Comparison of ENCODE assay signal across 8 cellular contexts in genomic region chr17:43694081-43694870, GRCh38. TPM values are rescaled to one million over a fixed set of nuclear protein-coding genes. Genes with fewer than 3 reads are reported as not detected.
DNase-seq lines count a peak whose midpoint lies in the region; ATAC-seq and TF ChIP-seq lines count a peak whose summit lies in the region.

No MANE protein-coding gene starts in this region.

- no peak overlapping the region for H3K27ac Mint-ChIP-seq in WTC11

- H3K4me3 Mint-ChIP-seq in WTC11 = no peak overlapping the region

- no peak for TF ChIP-seq POLR2A in HCT116 (IDR thresholded peaks at IDR 0.05; ENCODE audit: borderline replicate concordance, extremely low read depth, insufficient read depth, insufficient read length)

- H3K4me3 ChIP-seq in HCT116 (replicated peaks in 1 of 2; ENCODE audit: low read depth in 1 of 2, low read length in 2 of 2) = no peak overlapping the region
- no peak overlapping the region for H3K4me3 ChIP-seq in cardiac fibroblast (replicated peaks in 1 of 2; ENCODE audit: low read depth in 2 of 2, low read length in 2 of 2)

- peaks cover 3% of the 10 kb centered on the region for H3K9me3 Mint-ChIP-seq in WTC11

- 0 out of 2 replicates have a peak, but pooled peaks cover 2% of the 10 kb centered on the region for H3K27me3 Mint-ChIP-seq in WTC11 (ENCODE audit: low read depth)

- H3K9me3 ChIP-seq in HCT116 (ENCODE audit: control insufficient read depth in 1 of 2, insufficient read depth in 1 of 2, low read depth in 1 of 2, low read length in 2 of 2) = no peaks in the 10 kb centered on the region

- no peaks in the 10 kb centered on the region for H3K36me3 Mint-ChIP-seq in WTC11

- POLR2A ChIA-PET in HCT116 (lab: Charles Lee) (interaction anchor here (0.5 kb wide), 1 partner anchor 475 kb away, joined by 3 read pairs; no protein-coding TSS in a partner anchor), WTC11 (lab: Charles Lee) (interaction anchor here (1.0 to 1.2 kb wide), 4 partner anchors 50 to 66 kb away, joined by 3 to 7 read pairs (median 3); partner anchors contain the start of gene SOST)

- H3K4me1 ChIP-seq in HCT116 (ENCODE audit: control insufficient read depth in 1 of 2, insufficient read depth in 2 of 2, low read length in 2 of 2) = peaks cover 3 to 9% of the 10 kb centered on the region in 2 experiments; a peak in 3 of 4 replicates

- peak overlapping the region; percentile 46 for H3K4me2 ChIP-seq in HCT116 (ENCODE audit: low read length)

- no peak overlapping the region for H3K27ac ChIP-seq in HCT116 (ENCODE audit: low read depth, low read length)

- H3K9ac ChIP-seq in HCT116 (ENCODE audit: low read length) = no peak overlapping the region

- DNase-seq in Ammon's horn (ENCODE audit: low spot score) = peak; percentile 87
- DNase-seq in HCT116 (ENCODE audit: low read depth, low spot score) = peak; percentile 78
- DNase-seq in NCI-H2196 treated with DMSO at 0.1 percent for 48 hours (lab: John Stamatoyannopoulos, UW; ENCODE audit: unreplicated experiment) = peak; percentile 68
- DNase-seq in WTC11 (ENCODE audit: low spot score) = peak; percentile 86
- DNase-seq in cardiac fibroblast (ENCODE audit: low read depth in 2 of 2) = peak; percentile 87 to 88
- DNase-seq in iris pigment epithelial cell (ENCODE audit: low read depth) = peak; percentile 75
- peak; percentile 44 to 67 (median 62) for DNase-seq in stimulated activated CD4-positive, alpha-beta T cell treated with anti-CD3 and anti-CD28 coated beads, Interleukin-1b, Interleukin-23, amount 100 ng/mL, for 24 hours (ENCODE audit: low read depth in 4 of 4, low spot score in 1 of 4)

- TF ChIP-seq CTCF in HCT116 (IDR thresholded peaks at IDR 0.05 in 2 of 3, conservative IDR thresholded peaks at IDR 0.05 in 1 of 3; ENCODE audit: borderline replicate concordance in 1 of 3, insufficient read depth in 1 of 3, low read depth in 2 of 3, low read length in 2 of 3) (peak; percentile 81 to 99 (median 92)), WTC11 (IDR thresholded peaks at IDR 0.05) (peak; percentile 81), cardiac fibroblast (IDR thresholded peaks at IDR 0.05; ENCODE audit: low read depth, low read length) (peak; percentile 88)

- TF ChIP-seq RAD21 in HCT116 (IDR thresholded peaks at IDR 0.05; ENCODE audit: low read depth) = peak; percentile 98

- peak; percentile 94 for ATAC-seq in HCT116
- ATAC-seq in WTC11 = peak; percentile 91
- no peak for ATAC-seq in GM21528 (IDR thresholded peaks at IDR 0.05; ENCODE audit: low FRiP score, unreplicated experiment)

- RAD21 ChIA-PET in HCT116 (lab: Charles Lee; ENCODE audit: low non-redundant PET in 1 of 2, low total read pairs in 2 of 2, uncharacterized antibody in 2 of 2, unreplicated experiment in 2 of 2) = interaction anchor here (0.7 to 2.2 kb wide), 6 partner anchors 65 to 117 kb away, joined by 3 to 15 read pairs (median 4); partner anchors contain the start of gene SOST (in 2 of the 2)

- no peaks in the 10 kb centered on the region for H3K27me3 ChIP-seq in HCT116 (ENCODE audit: insufficient read depth, low read length)

- H2AFZ ChIP-seq in HCT116 (ENCODE audit: low read depth, low read length, poor library complexity, severe bottlenecking) = peak overlapping the region; percentile 83

- no peaks in the 10 kb centered on the region for H3K9me2 ChIP-seq in HCT116 (ENCODE audit: insufficient read depth)

- no peaks in the 10 kb centered on the region for H3K79me2 ChIP-seq in HCT116 (ENCODE audit: insufficient read depth, low read length)

- intact Hi-C loops in HCT116 (cut with micrococcal nuclease) = loop anchor here (1.0 to 10.0 kb wide), 3 partner anchors 66 to 151 kb away; partner anchors contain the start of gene CD300LG

- H3K4me1 Mint-ChIP-seq in WTC11 = peaks cover 17% of the 10 kb centered on the region

- H3K36me3 ChIP-seq in HCT116 (ENCODE audit: control insufficient read depth in 1 of 2, insufficient read depth in 2 of 2, low read length in 2 of 2) = no peaks in the 10 kb centered on the region

- no peaks in the 10 kb centered on the region for H4K20me1 ChIP-seq in HCT116 (ENCODE audit: insufficient read depth)

- no TSS peak for BruUV-seq in HCT116 (replicated peaks; lab: Mats Ljungman, UMichigan)

- CTCF ChIA-PET in HCT116 (lab: Charles Lee) = interaction anchor here (0.7 to 8.8 kb wide), 11 partner anchors 8 to 152 kb away, joined by 3 to 158 read pairs (median 5); partner anchors contain the start of genes CD300LG and SOST
- CTCF ChIA-PET in WTC11 (lab: Charles Lee) = interaction anchor here (0.6 to 18.3 kb wide), 27 partner anchors 9 to 283 kb away, joined by 3 to 476 read pairs (median 4); partner anchors contain the start of genes CD300LG, ETV4 and SOST

TF ChIP-seq in HCT116, 20 proteins besides CTCF, POLR2A, EP300 and RAD21:
- no peak for TF ChIP-seq ELF1 (IDR thresholded peaks at IDR 0.05; ENCODE audit: borderline replicate concordance, low read depth)
- 0 out of 2 replicates have a peak, but pooled peaks have one; percentile 57 for TF ChIP-seq CBX3 (IDR thresholded peaks at IDR 0.05; ENCODE audit: low read depth)

TF ChIP-seq in WTC11, 78 proteins besides CTCF, POLR2A, EP300 and RAD21:
- TF ChIP-seq ZNF425 (CRISPR knock-in tag; conservative IDR thresholded peaks at IDR 0.05) = no peak
- TF ChIP-seq IRF1 (CRISPR knock-in tag; IDR thresholded peaks at IDR 0.05) = no peak
- 0 out of 2 replicates have a peak, but pooled peaks have one; percentile 15 for TF ChIP-seq HMGXB4 (CRISPR knock-in tag; IDR thresholded peaks at IDR 0.05)
- TF ChIP-seq ZBTB21 (CRISPR knock-in tag; IDR thresholded peaks at IDR 0.05; ENCODE audit: borderline replicate concordance) = no peak

RNA-seq across cellular contexts. Expression of gene MEOX1, which starts 32.6 kb away (rescaled TPM):
- total RNA-seq in HCT116 (2021; ENCODE audit: unreplicated experiment) = not detected
- 0.05 TPM in 1 of 2 replicates, not detected in the other for polyA plus RNA-seq in HCT116 (2012)
- 0.16 TPM in 1 of 3 replicates, not detected in the others for total RNA-seq in WTC11 (2021)
